Comparison of ENCODE assay signal across 8 cellular contexts in the genomic region with DNA sequence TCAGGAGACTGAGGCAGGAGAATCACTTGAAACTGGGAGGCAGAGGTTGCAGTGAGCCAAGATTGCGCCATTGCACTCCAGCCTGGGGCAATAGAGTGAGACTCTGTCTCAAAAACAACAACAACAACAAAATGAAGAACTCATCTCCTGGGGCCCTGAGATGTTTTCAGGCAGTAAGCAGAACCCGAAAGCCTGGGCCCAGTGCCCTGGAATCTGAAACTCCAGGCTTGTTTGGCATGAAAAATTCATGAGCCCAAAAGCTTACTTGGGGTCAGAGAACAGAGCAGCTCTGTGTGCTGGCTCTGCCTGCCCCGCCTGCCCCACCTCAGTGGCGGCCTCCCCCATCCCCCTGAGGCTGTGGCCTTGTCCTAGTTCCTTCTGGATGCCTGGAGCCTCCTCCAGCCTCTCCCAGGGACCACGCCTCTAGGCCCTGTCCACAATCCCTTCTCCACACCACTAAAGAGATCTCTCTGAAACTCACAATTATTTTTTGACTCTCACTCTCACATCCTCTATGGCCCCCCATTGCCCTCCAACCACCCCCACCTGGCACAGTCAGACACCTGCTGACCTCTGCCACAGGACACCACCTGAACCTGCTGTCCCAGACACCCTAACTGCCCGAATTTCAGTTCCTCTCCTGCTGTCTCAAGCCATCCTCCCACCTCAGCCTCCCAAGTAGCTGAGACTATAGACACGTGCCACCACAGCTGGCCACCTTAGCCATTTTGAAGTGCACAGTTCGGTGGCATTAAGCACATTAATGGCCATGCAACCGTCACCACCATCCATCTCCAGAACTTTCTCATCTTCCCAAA.
DNase-seq lines count a peak whose midpoint lies in the region; TF ChIP-seq lines count a peak whose summit lies in the region.

No MANE protein-coding gene starts in this region.

- DNase-seq in GM12865 (ENCODE audit: low read depth): peak; percentile 86
- peak in 1 of 2 experiments; percentile 24 for DNase-seq in HL-60 (ENCODE audit: low read depth in 1 of 2, low spot score in 1 of 2)
- peak; percentile 79 for DNase-seq in fibroblast of gingiva (ENCODE audit: low read depth)
- no peak for DNase-seq in activated CD8-positive, alpha-beta memory T cell treated with anti-CD3 and anti-CD28 coated beads, Interleukin-2, amount 50 U/mL, for 4 hours
- DNase-seq in NCI-H345 (lab: John Stamatoyannopoulos, UW): no peak
- no peak for DNase-seq in activated naive CD4-positive, alpha-beta T cell treated with Interleukin-2 at 50 U/mL for 16 hours
- no peak for DNase-seq in NCI-H146 (lab: John Stamatoyannopoulos, UW)

- H3K9me3 ChIP-seq in parathyroid adenoma (ENCODE audit: control insufficient read depth, low read length): no peaks in the 10 kb centered on the region

- H3K9ac ChIP-seq in parathyroid adenoma: no peak overlapping the region

- TF ChIP-seq CTCF in GM12865 (IDR thresholded peaks at IDR 0.05; ENCODE audit: insufficient read depth, low read depth, low read length, missing control alignments) (no peak), HL-60 (IDR thresholded peaks at IDR 0.05; ENCODE audit: insufficient read depth, low read length) (no peak), parathyroid adenoma (IDR thresholded peaks at IDR 0.05) (no peak)

- no peaks in the 10 kb centered on the region for H3K79me2 ChIP-seq in parathyroid adenoma

- H3K4me1 ChIP-seq in parathyroid adenoma: no peaks in the 10 kb centered on the region

- peak overlapping the region; percentile 33 for H2AFZ ChIP-seq in parathyroid adenoma

- no peak overlapping the region for H3K4me3 ChIP-seq in GM12865 (ENCODE audit: low read depth, low read length)
- no peak overlapping the region for H3K4me3 ChIP-seq in HL-60 (replicated peaks; ENCODE audit: insufficient read depth, low read length)
- no peak overlapping the region for H3K4me3 ChIP-seq in parathyroid adenoma (ENCODE audit: low read depth, low read length)

- H3K27me3 ChIP-seq in HL-60 (ENCODE audit: insufficient read depth, poor library complexity, severe bottlenecking) (no peaks in the 10 kb centered on the region), parathyroid adenoma (ENCODE audit: control insufficient read depth, insufficient read depth, low read length) (no peaks in the 10 kb centered on the region)

- no peak overlapping the region for H3K4me2 ChIP-seq in parathyroid adenoma (ENCODE audit: low read length)

- no peaks in the 10 kb centered on the region for H3K36me3 ChIP-seq in parathyroid adenoma (ENCODE audit: control insufficient read depth, insufficient read depth, low read length)

- H3K27ac ChIP-seq in HL-60 (replicated peaks) (peak overlapping the region; percentile 16; the same call in 1 of the 2 replicates), parathyroid adenoma (no peak overlapping the region)

Comparison
In these comparisons a context has a peak if more than half of its experiments do, and no peak if none do; other contexts are left out.
1. DNase-seq: peak in GM12865 (single experiment) and fibroblast of gingiva (single experiment); none in activated CD8-positive, alpha-beta memory T cell treated with anti-CD3 and anti-CD28 coated beads, Interleukin-2, amount 50 U/mL, for 4 hours (single experiment), NCI-H345 (single experiment), activated naive CD4-positive, alpha-beta T cell treated with Interleukin-2 at 50 U/mL for 16 hours (single experiment) and NCI-H146 (single experiment).